In genomic region chrX:154728791-154729190, GRCh38 we compare ENCODE assay signal across 16 cellular contexts. TPM values are rescaled to one million over a fixed set of nuclear protein-coding genes. Genes with fewer than 3 reads are reported as not detected.
DNase-seq lines count a peak whose midpoint lies in the region; ATAC-seq and TF ChIP-seq lines count a peak whose summit lies in the region.
"Had no signal": no experiment of that assay in that cellular context is flagged by ENCODE, and none has a peak within 500 bp of the region (broad histone marks: within the 10 kb centered on the region; RNA-seq: fewer than 3 reads in every experiment).

No MANE protein-coding gene starts in this region.

- peaks cover 17% of the 10 kb centered on the region for H3K36me3 Mint-ChIP-seq in activated T-helper 2 cell treated with anti-CD3 and anti-CD28 coated beads, Interferon-gamma antibody, Interleukin-2, Interleukin-4, amounts not matched to agents 10 μg/mL and 5 μg/mL and 100 μg/mL, durations not matched to agents 14 hours and 24 hours and 36 hours (ENCODE audit: low read depth)

- peak overlapping the region; percentile 46 for H3K27ac Mint-ChIP-seq in activated T-helper 2 cell treated with anti-CD3 and anti-CD28 coated beads, Interferon-gamma antibody, Interleukin-2, Interleukin-4, amounts not matched to agents 10 μg/mL and 5 μg/mL and 100 μg/mL, durations not matched to agents 14 hours and 24 hours and 36 hours

- H3K27ac ChIP-seq in left ventricle myocardium inferior (replicated peaks) = peak overlapping the region; percentile 89
- peak overlapping the region; percentile 94 for H3K27ac ChIP-seq in muscle layer of duodenum (ENCODE audit: low read length)
- H3K27ac ChIP-seq in upper lobe of right lung = peak overlapping the region; percentile 82
- H3K27ac ChIP-seq: colonic mucosa, right lobe of liver had no signal

- H3K4me1 Mint-ChIP-seq in activated T-helper 2 cell treated with anti-CD3 and anti-CD28 coated beads, Interferon-gamma antibody, Interleukin-2, Interleukin-4, amounts not matched to agents 10 μg/mL and 5 μg/mL and 100 μg/mL, durations not matched to agents 14 hours and 24 hours and 36 hours (ENCODE audit: low read depth) = peaks cover 89% of the 10 kb centered on the region

- no peak overlapping the region for H3K4me3 Mint-ChIP-seq in activated T-helper 2 cell treated with anti-CD3 and anti-CD28 coated beads, Interferon-gamma antibody, Interleukin-2, Interleukin-4, amounts not matched to agents 10 μg/mL and 5 μg/mL and 100 μg/mL, durations not matched to agents 14 hours and 24 hours and 36 hours (ENCODE audit: low read depth)

- H3K9me3 ChIP-seq in left ventricle myocardium inferior (replicated peaks) (no peaks in the 10 kb centered on the region), muscle layer of duodenum (ENCODE audit: control insufficient read depth in 1 of 2, low read length in 2 of 2) (no peaks in the 10 kb centered on the region), upper lobe of right lung (no peaks in the 10 kb centered on the region)
- H3K9me3 ChIP-seq: colonic mucosa, right lobe of liver had no signal

- H3K27me3 ChIP-seq in left ventricle myocardium inferior (ENCODE audit: low read depth) = no peaks in the 10 kb centered on the region
- H3K27me3 ChIP-seq in muscle layer of duodenum (ENCODE audit: low read depth, low read length) = no peaks in the 10 kb centered on the region
- no peaks in the 10 kb centered on the region for H3K27me3 ChIP-seq in upper lobe of right lung
- H3K27me3 ChIP-seq: colonic mucosa, hepatocyte, right lobe of liver had no signal

- H3K36me3 ChIP-seq in left ventricle myocardium inferior (no peaks in the 10 kb centered on the region), muscle layer of duodenum (ENCODE audit: control insufficient read depth in 1 of 2, insufficient read depth in 2 of 2, low read length in 2 of 2) (no peaks in the 10 kb centered on the region), upper lobe of right lung (no peaks in the 10 kb centered on the region)
- H3K36me3 ChIP-seq: colonic mucosa, right lobe of liver had no signal

- H3K4me3 ChIP-seq in left ventricle myocardium inferior (no peak overlapping the region), muscle layer of duodenum (ENCODE audit: low read depth in 1 of 2, low read length in 2 of 2) (no peak overlapping the region), upper lobe of right lung (no peak overlapping the region)
- H3K4me3 ChIP-seq: colonic mucosa, hepatocyte, right lobe of liver had no signal

- in situ Hi-C loops in ACHN (cut with HindIII; ENCODE audit: low pct_ligation_motif_present, low pct_unique_long_range_greater_than_20kb, low sequenced_read_pairs) = no loop called here

- intact Hi-C loops in left ventricle myocardium inferior (cut with micrococcal nuclease) = no loop called here
- intact Hi-C loops in Right ventricle myocardium inferior (cut with DNase I) = no loop called here
- intact Hi-C loops in activated T-helper 2 cell treated with anti-CD3 and anti-CD28 coated beads, Interferon-gamma antibody, Interleukin-2, Interleukin-4, amounts not matched to agents 10 μg/mL and 5 μg/mL and 100 μg/mL, durations not matched to agents 14 hours and 24 hours and 36 hours (cut with micrococcal nuclease) = no loop called here
- intact Hi-C loops in upper lobe of right lung (cut with DNase I) = no loop called here

- ATAC-seq in Right ventricle myocardium inferior (no peak), upper lobe of right lung (no peak)
- ATAC-seq: left colon had no signal

- H3K9me3 Mint-ChIP-seq in activated T-helper 2 cell treated with anti-CD3 and anti-CD28 coated beads, Interferon-gamma antibody, Interleukin-2, Interleukin-4, amounts not matched to agents 10 μg/mL and 5 μg/mL and 100 μg/mL, durations not matched to agents 14 hours and 24 hours and 36 hours = no peaks in the 10 kb centered on the region

- DNase-seq in left ventricle myocardium inferior = no peak
- no peak for DNase-seq in Right ventricle myocardium inferior (ENCODE audit: missing footprints)
- no peak for DNase-seq in activated T-helper 2 cell treated with anti-CD3 and anti-CD28 coated beads, Interferon-gamma antibody, Interleukin-2, Interleukin-4, amounts not matched to agents 10 μg/mL and 5 μg/mL and 100 μg/mL, durations not matched to agents 14 hours and 24 hours and 36 hours (ENCODE audit: low spot score)
- DNase-seq in upper lobe of right lung = no peak
- DNase-seq in SKM-1 treated with dmso at 0.1 percent for 144 hours (lab: John Stamatoyannopoulos, UW; ENCODE audit: unreplicated experiment) = no peak
- no peak for DNase-seq in NCI-H345 (lab: John Stamatoyannopoulos, UW)
- DNase-seq in ACHN = no peak
- DNase-seq: amniotic stem cell; colonic mucosa; left colon; MV-4-11; NK-92 treated with Interleukin-12 subunit alpha and Interleukin-12 subunit beta, amount 100 ng/mL, for 24 hours; right lobe of liver; stimulated activated naive CD4-positive, alpha-beta T cell had no signal

- peaks cover 100% of the 10 kb centered on the region for H3K4me1 ChIP-seq in left ventricle myocardium inferior
- H3K4me1 ChIP-seq in muscle layer of duodenum (ENCODE audit: control insufficient read depth in 1 of 2, insufficient read depth in 2 of 2, low read length in 2 of 2) = peaks cover 35 to 43% of the 10 kb centered on the region in 2 donors
- peaks cover 69% of the 10 kb centered on the region for H3K4me1 ChIP-seq in upper lobe of right lung
- H3K4me1 ChIP-seq: colonic mucosa had no signal

- TF ChIP-seq CTCF in left ventricle myocardium inferior (IDR thresholded peaks at IDR 0.05; ENCODE audit: borderline replicate concordance) = no peak
- no peak for TF ChIP-seq CTCF in upper lobe of right lung (IDR thresholded peaks at IDR 0.05)

- H3K27me3 Mint-ChIP-seq in activated T-helper 2 cell treated with anti-CD3 and anti-CD28 coated beads, Interferon-gamma antibody, Interleukin-2, Interleukin-4, amounts not matched to agents 10 μg/mL and 5 μg/mL and 100 μg/mL, durations not matched to agents 14 hours and 24 hours and 36 hours (ENCODE audit: low read depth) = no peaks in the 10 kb centered on the region

RNA-seq across cellular contexts. Expression of gene GAB3, which starts 22.1 kb away (rescaled TPM):
- total RNA-seq in left ventricle myocardium inferior (14.8 TPM), Right ventricle myocardium inferior (12.1 TPM), upper lobe of right lung (12.9 TPM)
- 4.3 and 4.5 TPM in 2 replicates for total RNA-seq in activated T-helper 2 cell treated with anti-CD3 and anti-CD28 coated beads, Interferon-gamma antibody, Interleukin-2, Interleukin-4, amounts not matched to agents 10 μg/mL and 5 μg/mL and 100 μg/mL, durations not matched to agents 14 hours and 24 hours and 36 hours

RNA-seq across cellular contexts. Expression of gene DKC1, which starts 33.9 kb away (rescaled TPM):
- total RNA-seq in left ventricle myocardium inferior (18.0 TPM), Right ventricle myocardium inferior (19.7 TPM), upper lobe of right lung (28.7 TPM)
- 150 TPM in 2 replicates for total RNA-seq in activated T-helper 2 cell treated with anti-CD3 and anti-CD28 coated beads, Interferon-gamma antibody, Interleukin-2, Interleukin-4, amounts not matched to agents 10 μg/mL and 5 μg/mL and 100 μg/mL, durations not matched to agents 14 hours and 24 hours and 36 hours
